ENCODE assay signal across 8 cellular contexts in the genomic region with DNA sequence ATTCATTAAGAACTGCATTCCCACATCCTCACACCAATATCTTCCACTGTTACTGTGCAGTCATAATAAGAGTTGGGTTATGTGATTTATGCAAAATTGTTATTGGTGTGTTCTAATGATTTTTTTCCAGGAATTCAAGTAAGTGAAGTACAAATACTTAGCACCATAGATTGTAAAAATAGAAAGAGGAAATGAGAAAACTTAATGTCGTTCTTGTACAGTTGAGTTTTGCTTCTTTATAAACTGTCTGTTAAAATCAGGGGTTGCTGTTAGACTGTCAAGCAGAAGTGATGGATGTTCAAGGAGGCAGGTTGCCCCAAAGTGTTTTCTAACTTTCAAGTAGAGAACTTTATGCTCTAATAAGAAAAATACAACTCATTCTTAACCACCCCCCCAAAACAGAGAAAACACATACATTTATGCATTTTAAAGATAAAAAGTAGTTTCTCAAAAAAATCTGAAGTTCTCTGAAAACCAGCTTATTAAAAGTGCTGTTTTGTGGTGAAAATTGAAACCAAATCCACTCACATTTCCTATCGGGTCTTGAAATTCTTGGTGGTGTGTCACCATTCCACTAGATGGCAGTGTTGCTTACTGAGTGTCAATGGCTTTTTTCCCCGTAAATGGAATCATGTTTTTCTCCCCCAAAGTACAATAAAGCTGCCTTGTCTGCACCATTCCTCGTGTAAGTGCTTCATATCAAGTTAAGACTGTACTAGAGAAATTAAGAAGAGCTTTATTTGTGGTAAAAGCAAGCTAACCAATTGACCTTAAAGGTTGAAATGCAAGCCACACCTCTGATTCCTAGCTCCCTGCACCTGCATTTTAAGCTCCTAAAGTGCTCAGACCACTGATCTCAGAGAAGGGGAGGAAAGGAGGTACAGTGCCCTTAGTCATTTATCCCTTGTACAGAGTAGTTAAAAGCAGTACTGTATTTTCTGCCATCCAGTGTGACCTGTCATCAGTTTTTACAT. TPM values are rescaled to one million over a fixed set of nuclear protein-coding genes. Genes with fewer than 3 reads are reported as not detected.
A peak's percentile ranks its signal among the peaks of the same experiment; 100 is the strongest.
DNase-seq lines count a peak whose midpoint lies in the region; ATAC-seq and TF ChIP-seq lines count a peak whose summit lies in the region.

No MANE protein-coding gene starts in this region.

- no peaks in the 10 kb centered on the region for H3K4me1 Mint-ChIP-seq in brain

- intact Hi-C loops in transverse colon (cut with DNase I; ENCODE audit: low total_unique reads), result no loop called here

- TF ChIP-seq EP300 in transverse colon (IDR thresholded peaks at IDR 0.05; ENCODE audit: low read depth), result no peak

- DNase-seq in activated effector memory CD4-positive, alpha-beta T cell treated with anti-CD3 and anti-CD28 coated beads, Interleukin-2, amount 50 U/mL, for 16 hours, result peak; percentile 68
- DNase-seq in activated effector memory CD4-positive, alpha-beta T cell treated with Interleukin-2 at 50 U/mL for 16 hours, result no peak
- DNase-seq in OCI-M1 (lab: John Stamatoyannopoulos, UW) (peak; percentile 80), kidney glomerular epithelial cell (lab: John Stamatoyannopoulos, UW) (peak; percentile 38), transverse colon (no peak), mucosa of gallbladder (ENCODE audit: low spot score) (no peak)

- H3K4me3 ChIP-seq in transverse colon, result no peak overlapping the region

- peaks cover 0 to 5% (median 0%) of the 10 kb centered on the region in 4 donors for H3K36me3 ChIP-seq in transverse colon

- H3K9me3 Mint-ChIP-seq in brain, result no peaks in the 10 kb centered on the region

- no peak for TF ChIP-seq POLR2A in transverse colon (IDR thresholded peaks at IDR 0.05)

- peak; percentile 65 for ATAC-seq in HG03196 (IDR thresholded peaks at IDR 0.05; ENCODE audit: unreplicated experiment)

- no peaks in the 10 kb centered on the region for H3K27me3 ChIP-seq in transverse colon

- peak; percentile 66 to 85 for TF ChIP-seq CTCF in brain (conservative IDR thresholded peaks at IDR 0.05)
- peak; percentile 65 to 87 (median 81) for TF ChIP-seq CTCF in transverse colon (IDR thresholded peaks at IDR 0.05)

- no peaks in the 10 kb centered on the region for H3K27me3 Mint-ChIP-seq in brain

- H3K9me3 ChIP-seq in transverse colon, result no peaks in the 10 kb centered on the region

- 13% methylated on average over 4 of the region's 4 CpGs for WGBS in transverse colon (ENCODE audit: low coverage in 1 of 2), 2 donors

- H3K27ac Mint-ChIP-seq in brain, result peak overlapping the region in 3 of 5 experiments; percentile 13 to 52 (median 33)

- H3K27ac ChIP-seq in transverse colon, result peak overlapping the region in 2 of 4 donors; percentile 13 to 18

- H3K36me3 Mint-ChIP-seq in brain, result peaks cover 28% of the 10 kb centered on the region

- H3K4me1 ChIP-seq in transverse colon, result peaks cover 0 to 9% (median 4%) of the 10 kb centered on the region in 4 donors

- in situ Hi-C loops in transverse colon (cut with MboI; ENCODE audit: low pct_ligation_motif_present in 1 of 4, low pct_unique_long_range_greater_than_20kb in 1 of 4, low sequenced_read_pairs in 3 of 4), result loop anchor here in 1 of 4 donors (5.0 kb wide), 1 partner anchor 45 kb away; no protein-coding TSS in a partner anchor

- H3K4me3 Mint-ChIP-seq in brain, result no peak overlapping the region

RNA-seq across cellular contexts. Expression of a gene that starts 4.7 kb away (rescaled TPM):
- polyA plus RNA-seq in brain (ENCODE audit: insufficient read depth, low read depth, low replicate concordance), result 1.3 TPM
- total RNA-seq in transverse colon, result 1 to 10 TPM in 3 of 4 donors, not detected in 1; 1.2 to 2.4 (median 2.2) TPM
- total RNA-seq in mucosa of gallbladder, result 11.5 TPM

RNA-seq across cellular contexts. Expression of a gene that starts 6.7 kb away (rescaled TPM):
- polyA plus RNA-seq in brain (ENCODE audit: insufficient read depth, low read depth, low replicate concordance), result not detected
- total RNA-seq in transverse colon (under 1 TPM in 1 of 4 donors, not detected in 3; 0.32 TPM), mucosa of gallbladder (0.46 TPM)

RNA-seq across cellular contexts. Expression of a gene that starts 57.7 kb away (rescaled TPM):
- polyA plus RNA-seq in brain (ENCODE audit: insufficient read depth, low read depth, low replicate concordance), result 122 TPM
- 100 to 1,000 TPM in 1 of 4 donors, 10 to 100 TPM in 3; 41.9 to 116 (median 67.5) TPM for total RNA-seq in transverse colon
- total RNA-seq in mucosa of gallbladder, result 72.1 TPM

Comparison
In these comparisons a context has a peak if more than half of its experiments do, and no peak if none do; other contexts are left out.
1. DNase-seq: peak in activated effector memory CD4-positive, alpha-beta T cell treated with anti-CD3 and anti-CD28 coated beads, Interleukin-2, amount 50 U/mL, for 16 hours (single experiment), OCI-M1 (single experiment) and kidney glomerular epithelial cell (single experiment); none in activated effector memory CD4-positive, alpha-beta T cell treated with Interleukin-2 at 50 U/mL for 16 hours (single experiment), transverse colon (single experiment) and mucosa of gallbladder (single experiment).